Comparison of ENCODE assay signal across 16 cellular contexts in genomic region chr12:119148049-119148448, GRCh38. TPM values are rescaled to one million over a fixed set of nuclear protein-coding genes. Genes with fewer than 3 reads are reported as not detected.
"Had no signal": no experiment of that assay in that cellular context is flagged by ENCODE, and none has a peak within 500 bp of the region (broad histone marks: within the 10 kb centered on the region; RNA-seq: fewer than 3 reads in every experiment).

No MANE protein-coding gene starts in this region.

- H3K4me3 ChIP-seq: body of pancreas, gastroesophageal sphincter, thoracic aorta had no signal

- H3K4me1 ChIP-seq: body of pancreas, gastroesophageal sphincter had no signal

- H3K36me3 ChIP-seq: gastroesophageal sphincter, thoracic aorta had no signal

- DNase-seq: activated CD4-positive, alpha-beta T cell treated with anti-CD3 and anti-CD28 coated beads for 36 hours; activated CD8-positive, alpha-beta memory T cell treated with anti-CD3 and anti-CD28 coated beads, Interleukin-2, amount 50 U/mL, for 48 hours; activated CD8-positive, alpha-beta T cell treated with anti-CD3 and anti-CD28 coated beads, Interleukin-2, amount 10 ng/mL, durations not matched to agents 7 days and 5 days; body of pancreas; central memory CD4-positive, alpha-beta T cell; cortex of kidney; effector memory CD4-positive, alpha-beta T cell; naive thymus-derived CD8-positive, alpha-beta T cell; stimulated activated CD4-positive, alpha-beta T cell treated with anti-CD3 and anti-CD28 coated beads, Interleukin-2, amount 100 ng/mL, for 48 hours; stimulated activated naive CD8-positive, alpha-beta T cell treated with anti-CD3 and anti-CD28 coated beads, Interleukin-15, Interleukin-2, amounts not matched to agents 100 U/mL and 50 U/mL, for 24 hours; SW 1271; T-helper 9 cell had no signal

- H3K9me3 ChIP-seq: body of pancreas had no signal

- H3K27me3 ChIP-seq: body of pancreas, gastroesophageal sphincter had no signal

- H3K27ac ChIP-seq: body of pancreas, thoracic aorta had no signal

RNA-seq across cellular contexts. Expression of gene HSPB8, which starts 30.7 kb away (rescaled TPM):
- total RNA-seq: activated CD4-positive, alpha-beta T cell treated with anti-CD3 and anti-CD28 coated beads for 36 hours; activated CD8-positive, alpha-beta T cell treated with anti-CD3 and anti-CD28 coated beads, Interleukin-2, amount 10 ng/mL, durations not matched to agents 7 days and 5 days; activated T-helper 17 cell treated with anti-CD3 and anti-CD28 coated beads, Interleukin-2, amount 50 U/mL, for 72 hours; mononuclear cell; naive thymus-derived CD8-positive, alpha-beta T cell had no signal
- polyA plus RNA-seq: naive thymus-derived CD8-positive, alpha-beta T cell had no signal
